ENCODE assay signal across 21 cellular contexts in genomic region chr22:27504854-27505253, GRCh38.
"Had no signal": no experiment of that assay in that cellular context is flagged by ENCODE, and none has a peak within 500 bp of the region (broad histone marks: within the 10 kb centered on the region; RNA-seq: fewer than 3 reads in every experiment).

No MANE protein-coding gene starts in this region.

- H3K36me3 ChIP-seq: adrenal gland, breast epithelium, WERI-Rb-1 had no signal

- H3K27ac Mint-ChIP-seq: activated CD8-positive, alpha-beta T cell treated with anti-CD3 and anti-CD28 coated beads for 36 hours; activated naive CD8-positive, alpha-beta T cell treated with anti-CD3 and anti-CD28 coated beads, Interleukin-2, amount 10 ng/mL, durations not matched to agents 7 days and 5 days had no signal

- H3K4me3 ChIP-seq: adrenal gland, breast epithelium had no signal

- H3K9me2 ChIP-seq: SK-N-SH had no signal

- H3K4me3 Mint-ChIP-seq: activated CD8-positive, alpha-beta T cell treated with anti-CD3 and anti-CD28 coated beads for 36 hours; activated naive CD8-positive, alpha-beta T cell treated with anti-CD3 and anti-CD28 coated beads, Interleukin-2, amount 10 ng/mL, durations not matched to agents 7 days and 5 days; central memory CD8-positive, alpha-beta T cell had no signal

- H3K27me3 Mint-ChIP-seq: activated CD8-positive, alpha-beta T cell treated with anti-CD3 and anti-CD28 coated beads for 36 hours; central memory CD8-positive, alpha-beta T cell had no signal

- H3K4me1 Mint-ChIP-seq: activated naive CD8-positive, alpha-beta T cell treated with anti-CD3 and anti-CD28 coated beads, Interleukin-2, amount 10 ng/mL, durations not matched to agents 7 days and 5 days; central memory CD8-positive, alpha-beta T cell had no signal

- H3K4me2 ChIP-seq: KMS-11, SK-N-SH had no signal

- DNase-seq: activated CD4-positive, alpha-beta T cell treated with anti-CD3 and anti-CD28 coated beads for 4 hours; activated CD8-positive, alpha-beta memory T cell treated with anti-CD3 and anti-CD28 coated beads, Interleukin-2, amount 50 U/mL, for 4 hours; activated CD8-positive, alpha-beta T cell treated with anti-CD3 and anti-CD28 coated beads for 36 hours; activated naive CD4-positive, alpha-beta T cell treated with anti-CD3 and anti-CD28 coated beads, Interleukin-2, amount 50 U/mL, for 16 hours; activated naive CD8-positive, alpha-beta T cell treated with anti-CD3 and anti-CD28 coated beads, Interleukin-2, amount 10 ng/mL, durations not matched to agents 7 days and 5 days; adrenal gland; anterior cingulate cortex; MV-4-11; NCI-H1092 treated with DMSO at 0.1 percent for 48 hours; NCI-H1417 treated with DMSO at 0.1 percent for 48 hours; NCI-H1694; NCI-H2029; NCI-H2107; NCI-H226; NCI-H526; SK-N-SH; T-helper 1 cell; WERI-Rb-1 had no signal

- ATAC-seq: activated CD8-positive, alpha-beta T cell treated with anti-CD3 and anti-CD28 coated beads for 36 hours had no signal

- H3K9ac ChIP-seq: KMS-11, SK-N-SH had no signal

- H3K9me3 Mint-ChIP-seq: activated CD8-positive, alpha-beta T cell treated with anti-CD3 and anti-CD28 coated beads for 36 hours; central memory CD8-positive, alpha-beta T cell had no signal

- H3K27ac ChIP-seq: adrenal gland, breast epithelium, KMS-11, WERI-Rb-1 had no signal

- H3K4me1 ChIP-seq: adrenal gland, breast epithelium had no signal

- H3K36me3 Mint-ChIP-seq: activated naive CD8-positive, alpha-beta T cell treated with anti-CD3 and anti-CD28 coated beads, Interleukin-2, amount 10 ng/mL, durations not matched to agents 7 days and 5 days had no signal

- H3K9me3 ChIP-seq: adrenal gland, breast epithelium, SK-N-SH had no signal

- H3K27me3 ChIP-seq: adrenal gland, breast epithelium had no signal
